Comparison of ENCODE assay signal across 30 cellular contexts in the genomic region with DNA sequence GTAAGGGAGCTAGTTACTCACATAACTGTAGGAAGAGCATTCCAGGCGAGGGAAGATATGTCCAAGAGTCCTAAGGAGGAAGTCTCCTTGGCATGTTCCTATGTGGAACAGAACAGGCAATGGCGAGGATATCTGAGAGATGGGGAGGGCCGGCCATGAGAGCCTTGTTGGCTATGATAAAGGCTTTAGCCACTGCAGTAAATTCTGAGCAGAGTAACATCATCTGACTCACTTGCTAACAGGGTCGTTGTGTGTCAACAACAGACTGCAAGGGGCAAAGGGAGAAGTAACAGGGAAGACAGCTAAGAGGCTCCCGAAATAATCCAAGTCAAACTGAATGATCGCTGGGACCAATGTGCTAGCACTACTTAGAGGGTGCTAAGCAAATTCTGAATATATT.
"Had no signal": no experiment of that assay in that cellular context is flagged by ENCODE, and none has a peak within 500 bp of the region (broad histone marks: within the 10 kb centered on the region; RNA-seq: fewer than 3 reads in every experiment).

No MANE protein-coding gene starts in this region.

- H3K4me3 Mint-ChIP-seq: activated CD4-positive, alpha-beta memory T cell treated with anti-CD3 and anti-CD28 coated beads, Interleukin-2, amount 10 ng/mL, durations not matched to agents 7 days and 5 days; activated CD4-positive, alpha-beta T cell treated with anti-CD3 and anti-CD28 coated beads, Interleukin-2, amount 10 ng/mL, durations not matched to agents 7 days and 5 days; activated naive CD4-positive, alpha-beta T cell treated with anti-CD3 and anti-CD28 coated beads, Interleukin-2, amount 10 ng/mL, durations not matched to agents 7 days and 5 days; activated naive CD8-positive, alpha-beta T cell treated with anti-CD3 and anti-CD28 coated beads, Interleukin-2, amount 10 ng/mL, durations not matched to agents 7 days and 5 days; activated T-cell treated with anti-CD3 and anti-CD28 coated beads, Interleukin-2, amount 50 U/mL, for 24 hours; activated T-cell treated with anti-CD3 and anti-CD28 coated beads, Interleukin-2, amount 50 U/mL, for 72 hours; brain; dendritic cell treated with granulocyte-macrophage colony-stimulating factor and Interleukin-4, amounts not matched to agents 40 ng/mL and 50 ng/mL, for 4 days; endodermal cell; T-helper 1 cell treated with Interleukin-12 subunit alpha and Interleukin-12 subunit beta and Interleukin-4 antibody, amounts not matched to agents 30 μg/mL and 1 μg/mL, for 36 hours; T-helper 2 cell treated with Interferon-gamma antibody and Interleukin-4, amounts not matched to agents 5 μg/mL and 100 μg/mL, for 36 hours had no signal

- H3K9me3 ChIP-seq: ascending aorta, breast epithelium had no signal

- H3K36me3 ChIP-seq: ascending aorta, breast epithelium, cardiac muscle cell had no signal

- H3K27ac ChIP-seq: ascending aorta, breast epithelium, cardiac muscle cell, coronary artery, dorsolateral prefrontal cortex had no signal

- H3K27me3 Mint-ChIP-seq: activated CD4-positive, alpha-beta memory T cell treated with anti-CD3 and anti-CD28 coated beads, Interleukin-2, amount 10 ng/mL, durations not matched to agents 7 days and 5 days; activated CD4-positive, alpha-beta T cell treated with anti-CD3 and anti-CD28 coated beads, Interleukin-2, amount 10 ng/mL, durations not matched to agents 7 days and 5 days; activated naive CD4-positive, alpha-beta T cell treated with anti-CD3 and anti-CD28 coated beads, Interleukin-2, amount 10 ng/mL, durations not matched to agents 7 days and 5 days; activated naive CD8-positive, alpha-beta T cell treated with anti-CD3 and anti-CD28 coated beads, Interleukin-2, amount 10 ng/mL, durations not matched to agents 7 days and 5 days; activated T-cell treated with anti-CD3 and anti-CD28 coated beads, Interleukin-2, amount 50 U/mL, for 24 hours; brain; dendritic cell treated with granulocyte-macrophage colony-stimulating factor and Interleukin-4, amounts not matched to agents 40 ng/mL and 50 ng/mL, for 4 days had no signal

- H3K9me3 Mint-ChIP-seq: activated CD4-positive, alpha-beta memory T cell treated with anti-CD3 and anti-CD28 coated beads, Interleukin-2, amount 10 ng/mL, durations not matched to agents 7 days and 5 days; activated CD4-positive, alpha-beta T cell treated with anti-CD3 and anti-CD28 coated beads, Interleukin-2, amount 10 ng/mL, durations not matched to agents 7 days and 5 days; activated naive CD4-positive, alpha-beta T cell treated with anti-CD3 and anti-CD28 coated beads, Interleukin-2, amount 10 ng/mL, durations not matched to agents 7 days and 5 days; activated naive CD4-positive, alpha-beta T cell treated with anti-CD3 and anti-CD28 coated beads, Interleukin-2, amount 50 U/mL, for 72 hours; activated T-cell treated with anti-CD3 and anti-CD28 coated beads, Interleukin-2, amount 50 U/mL, for 24 hours; activated T-cell treated with anti-CD3 and anti-CD28 coated beads, Interleukin-2, amount 50 U/mL, for 72 hours; brain; dendritic cell treated with granulocyte-macrophage colony-stimulating factor and Interleukin-4, amounts not matched to agents 40 ng/mL and 50 ng/mL, for 4 days; endodermal cell; T-helper 1 cell treated with Interleukin-12 subunit alpha and Interleukin-12 subunit beta and Interleukin-4 antibody, amounts not matched to agents 30 μg/mL and 1 μg/mL, for 36 hours; T-helper 2 cell treated with Interferon-gamma antibody and Interleukin-4, amounts not matched to agents 5 μg/mL and 100 μg/mL, for 36 hours had no signal

- H3K4me1 ChIP-seq: ascending aorta, breast epithelium had no signal

- DNase-seq: activated CD4-positive, alpha-beta memory T cell treated with anti-CD3 and anti-CD28 coated beads, Interleukin-2, amount 10 ng/mL, durations not matched to agents 7 days and 5 days; activated CD4-positive, alpha-beta T cell treated with anti-CD3 and anti-CD28 coated beads for 1 hour; activated CD4-positive, alpha-beta T cell treated with anti-CD3 and anti-CD28 coated beads for 4 hours; activated CD4-positive, alpha-beta T cell treated with anti-CD3 and anti-CD28 coated beads, Interleukin-2, amount 10 ng/mL, durations not matched to agents 7 days and 5 days; activated CD4-positive, alpha-beta T cell treated with anti-CD3 and anti-CD28 coated beads, Interleukin-2, amount 50 U/mL, for 4 hours; activated CD8-positive, alpha-beta memory T cell treated with anti-CD3 and anti-CD28 coated beads, Interleukin-2, amount 50 U/mL, for 48 hours; activated gamma-delta T cell; activated naive CD4-positive, alpha-beta T cell; activated naive CD4-positive, alpha-beta T cell treated with anti-CD3 and anti-CD28 coated beads, Interleukin-2, amount 10 ng/mL, durations not matched to agents 7 days and 5 days; activated naive CD8-positive, alpha-beta T cell treated with anti-CD3 and anti-CD28 coated beads, Interleukin-2, amount 10 ng/mL, durations not matched to agents 7 days and 5 days; activated T-cell treated with anti-CD3 and anti-CD28 coated beads for 4 hours; activated T-cell treated with anti-CD3 and anti-CD28 coated beads, Interleukin-2, amount 50 U/mL, for 24 hours; activated T-cell treated with anti-CD3 and anti-CD28 coated beads, Interleukin-2, amount 50 U/mL, for 72 hours; central memory CD4-positive, alpha-beta T cell; dorsolateral prefrontal cortex; effector memory CD4-positive, alpha-beta T cell; endodermal cell; foreskin fibroblast; head of caudate nucleus; T1000 had no signal

- ATAC-seq: activated naive CD4-positive, alpha-beta T cell treated with anti-CD3 and anti-CD28 coated beads, Interleukin-2, amount 50 U/mL, for 72 hours; activated T-cell treated with anti-CD3 and anti-CD28 coated beads, Interleukin-2, amount 50 U/mL, for 72 hours; esophagus mucosa had no signal

- H3K36me3 Mint-ChIP-seq: activated naive CD4-positive, alpha-beta T cell treated with anti-CD3 and anti-CD28 coated beads, Interleukin-2, amount 50 U/mL, for 72 hours had no signal

- H3K27me3 ChIP-seq: ascending aorta, breast epithelium, cardiac muscle cell, dorsolateral prefrontal cortex had no signal

- H3K27ac Mint-ChIP-seq: activated CD4-positive, alpha-beta memory T cell treated with anti-CD3 and anti-CD28 coated beads, Interleukin-2, amount 10 ng/mL, durations not matched to agents 7 days and 5 days; activated CD4-positive, alpha-beta T cell treated with anti-CD3 and anti-CD28 coated beads, Interleukin-2, amount 10 ng/mL, durations not matched to agents 7 days and 5 days; activated naive CD4-positive, alpha-beta T cell treated with anti-CD3 and anti-CD28 coated beads, Interleukin-2, amount 10 ng/mL, durations not matched to agents 7 days and 5 days; activated naive CD4-positive, alpha-beta T cell treated with anti-CD3 and anti-CD28 coated beads, Interleukin-2, amount 50 U/mL, for 72 hours; activated naive CD8-positive, alpha-beta T cell treated with anti-CD3 and anti-CD28 coated beads, Interleukin-2, amount 10 ng/mL, durations not matched to agents 7 days and 5 days; activated T-cell treated with anti-CD3 and anti-CD28 coated beads, Interleukin-2, amount 50 U/mL, for 24 hours; dendritic cell treated with granulocyte-macrophage colony-stimulating factor and Interleukin-4, amounts not matched to agents 40 ng/mL and 50 ng/mL, for 4 days; endodermal cell; T-helper 1 cell treated with Interleukin-12 subunit alpha and Interleukin-12 subunit beta and Interleukin-4 antibody, amounts not matched to agents 30 μg/mL and 1 μg/mL, for 36 hours; T-helper 2 cell treated with Interferon-gamma antibody and Interleukin-4, amounts not matched to agents 5 μg/mL and 100 μg/mL, for 36 hours had no signal

- H3K4me3 ChIP-seq: ascending aorta, breast epithelium, cardiac muscle cell, coronary artery, dorsolateral prefrontal cortex had no signal
